ENCODE assay signal across 20 cellular contexts in the genomic region with DNA sequence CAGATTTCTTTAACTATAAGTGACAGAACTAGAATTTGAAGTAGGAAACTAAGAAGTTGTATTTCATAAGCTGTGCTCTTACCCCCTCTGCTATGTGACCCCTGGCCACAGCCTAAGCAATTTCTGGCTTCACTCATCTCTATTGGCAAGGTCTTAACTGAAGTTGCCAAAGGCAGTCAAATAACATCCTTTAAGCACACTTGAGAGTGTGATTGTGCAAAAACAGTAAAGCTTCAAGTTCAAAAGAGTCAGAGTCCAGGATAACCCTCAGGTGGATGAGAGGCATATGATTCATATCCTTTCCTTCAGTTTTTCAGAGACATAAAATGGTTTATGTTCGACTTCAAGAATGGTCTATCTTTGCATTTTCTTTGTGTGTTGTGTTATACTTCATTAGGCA. TPM values are rescaled to one million over a fixed set of nuclear protein-coding genes. Genes with fewer than 3 reads are reported as not detected.
A peak's percentile ranks its signal among the peaks of the same experiment; 100 is the strongest.
DNase-seq lines count a peak whose midpoint lies in the region; ATAC-seq and TF ChIP-seq lines count a peak whose summit lies in the region.
"Had no signal": no experiment of that assay in that cellular context is flagged by ENCODE, and none has a peak within 500 bp of the region (broad histone marks: within the 10 kb centered on the region; RNA-seq: fewer than 3 reads in every experiment).

No MANE protein-coding gene starts in this region.

- peaks cover 14% of the 10 kb centered on the region for H3F3A ChIP-seq in PC-9 (ENCODE audit: insufficient read depth, low read depth)

- peak overlapping the region; percentile 34; the same call in 1 of the 2 replicates for H3K4me2 ChIP-seq in PC-9
- H3K4me2 ChIP-seq: neural progenitor cell had no signal

- no TSS peak for BruUV-seq in PC-9 (replicated peaks; lab: Mats Ljungman, UMichigan)

- CTCF ChIA-PET in PC-9 (lab: Charles Lee) = no interaction called here

- peak; percentile 51 for DNase-seq in ELR (ENCODE audit: low read depth)
- peak in 1 of 2 experiments; percentile 68 for DNase-seq in PC-9
- DNase-seq in renal cortical epithelial cell (ENCODE audit: low read depth) = peak; percentile 87
- DNase-seq in chondrocyte (ENCODE audit: low spot score) = no peak
- no peak for DNase-seq in activated CD8-positive, alpha-beta memory T cell treated with anti-CD3 and anti-CD28 coated beads for 24 hours
- no peak for DNase-seq in NCI-H2227 treated with DMSO at 0.1 percent for 48 hours (lab: John Stamatoyannopoulos, UW)
- DNase-seq: activated naive CD8-positive, alpha-beta T cell treated with anti-CD3 and anti-CD28 coated beads for 36 hours; activated T-cell treated with anti-CD3 and anti-CD28 coated beads, Interleukin-2, amount 50 U/mL, for 4 hours; AML-193; endodermal cell; NCI-H187; NCI-H526 treated with DMSO at 0.1 percent for 48 hours; OCI-M1; retina had no signal

- no peak overlapping the region for H3K4me3 ChIP-seq in PC-9
- H3K4me3 ChIP-seq: neural progenitor cell, suprapubic skin had no signal

- POLR2A ChIA-PET in PC-9 (lab: Charles Lee; ENCODE audit: unreplicated experiment) = interaction anchor here (0.7 kb wide), 1 partner anchor 13 kb away, joined by 6 read pairs; no protein-coding TSS in a partner anchor

- H3K27me3 Mint-ChIP-seq in chondrocyte (ENCODE audit: low read depth) = no peaks in the 10 kb centered on the region

- H2AFZ ChIP-seq in PC-9 = no peak overlapping the region
- H2AFZ ChIP-seq: neural progenitor cell had no signal

- H3K79me2 ChIP-seq in PC-9 (ENCODE audit: low read depth) = no peaks in the 10 kb centered on the region

- peaks cover 41% of the 10 kb centered on the region for H3K4me1 Mint-ChIP-seq in chondrocyte (ENCODE audit: low read depth)
- H3K4me1 Mint-ChIP-seq: activated naive CD8-positive, alpha-beta T cell treated with anti-CD3 and anti-CD28 coated beads for 36 hours; central memory CD8-positive, alpha-beta T cell had no signal

- H3K27ac ChIP-seq in PC-9 = peak overlapping the region; percentile 7; the same call in 1 of the 2 replicates
- H3K27ac ChIP-seq: neural progenitor cell, suprapubic skin had no signal

- H3K27me3 ChIP-seq in PC-9 (ENCODE audit: insufficient read depth, low read depth) = no peaks in the 10 kb centered on the region
- H3K27me3 ChIP-seq: neural progenitor cell, suprapubic skin had no signal

- no peaks in the 10 kb centered on the region for H4K20me1 ChIP-seq in PC-9 (ENCODE audit: insufficient read depth)

- no peak overlapping the region for H3K27ac Mint-ChIP-seq in chondrocyte (ENCODE audit: unreplicated experiment)
- H3K27ac Mint-ChIP-seq: activated naive CD8-positive, alpha-beta T cell treated with anti-CD3 and anti-CD28 coated beads for 36 hours; endodermal cell; neural progenitor cell had no signal

- H3K9me3 Mint-ChIP-seq in chondrocyte (ENCODE audit: low read depth) = no peaks in the 10 kb centered on the region
- H3K9me3 Mint-ChIP-seq: activated naive CD8-positive, alpha-beta T cell treated with anti-CD3 and anti-CD28 coated beads for 36 hours; activated T-cell treated with anti-CD3 and anti-CD28 coated beads, Interleukin-2, amount 50 U/mL, for 4 hours; central memory CD8-positive, alpha-beta T cell; endodermal cell; neural progenitor cell had no signal

- no peaks in the 10 kb centered on the region for H3K36me3 ChIP-seq in PC-9 (ENCODE audit: low read depth)
- H3K36me3 ChIP-seq: neural progenitor cell, suprapubic skin had no signal

- no peaks in the 10 kb centered on the region for H3K36me3 Mint-ChIP-seq in chondrocyte (ENCODE audit: low read depth)
- H3K36me3 Mint-ChIP-seq: activated naive CD8-positive, alpha-beta T cell treated with anti-CD3 and anti-CD28 coated beads for 36 hours; neural progenitor cell had no signal

- H3K9me3 ChIP-seq in PC-9 (ENCODE audit: insufficient read depth, low read depth) = no peaks in the 10 kb centered on the region
- H3K9me3 ChIP-seq: suprapubic skin had no signal

- TF ChIP-seq CTCF in PC-9 (conservative IDR thresholded peaks at IDR 0.05) = no peak
- TF ChIP-seq CTCF in chondrocyte (IDR thresholded peaks at IDR 0.05) = no peak

- peaks cover 14% of the 10 kb centered on the region for H3K4me1 ChIP-seq in PC-9 (replicated peaks; ENCODE audit: insufficient read depth)
- H3K4me1 ChIP-seq: suprapubic skin had no signal

- peak; percentile 85 for ATAC-seq in esophagus mucosa
- ATAC-seq in GM18909 (IDR thresholded peaks at IDR 0.05; ENCODE audit: poor library complexity, unreplicated experiment) = no peak
- ATAC-seq: activated T-cell treated with anti-CD3 and anti-CD28 coated beads, Interleukin-2, amount 50 U/mL, for 4 hours; HCT116 had no signal

- H3K4me3 Mint-ChIP-seq in chondrocyte (ENCODE audit: unreplicated experiment) = no peak overlapping the region
- H3K4me3 Mint-ChIP-seq: activated naive CD8-positive, alpha-beta T cell treated with anti-CD3 and anti-CD28 coated beads for 36 hours; activated T-cell treated with anti-CD3 and anti-CD28 coated beads, Interleukin-2, amount 50 U/mL, for 4 hours; central memory CD8-positive, alpha-beta T cell; endodermal cell; neural progenitor cell had no signal

- intact Hi-C loops in PC-9 (cut with micrococcal nuclease; ENCODE audit: unreplicated experiment) = no loop called here

- no peaks in the 10 kb centered on the region for H3K9me2 ChIP-seq in PC-9 (ENCODE audit: insufficient read depth)

RNA-seq across cellular contexts. Expression of a gene that starts 45.2 kb away (rescaled TPM):
- 16.0 and 27.1 TPM in 2 replicates for total RNA-seq in PC-9 (2021)
- 20.1 TPM for total RNA-seq in esophagus mucosa
- 6.4 and 32.4 TPM in 2 replicates for total RNA-seq in renal cortical epithelial cell
- 5.0 to 10.1 TPM (median 7.8 TPM) in 3 replicates for total RNA-seq in chondrocyte

Comparison
In these comparisons a context has a peak if more than half of its experiments do, and no peak if none do; other contexts are left out.
1. DNase-seq: peak in ELR (single experiment) and renal cortical epithelial cell (single experiment); none in chondrocyte (single experiment), activated CD8-positive, alpha-beta memory T cell treated with anti-CD3 and anti-CD28 coated beads for 24 hours (single experiment) and NCI-H2227 treated with DMSO at 0.1 percent for 48 hours (single experiment).